In genomic region chr13:51220706-51221105, GRCh38 we compare ENCODE assay signal across 23 cellular contexts. TPM values are rescaled to one million over a fixed set of nuclear protein-coding genes. Genes with fewer than 3 reads are reported as not detected.
"Had no signal": no experiment of that assay in that cellular context is flagged by ENCODE, and none has a peak within 500 bp of the region (broad histone marks: within the 10 kb centered on the region; RNA-seq: fewer than 3 reads in every experiment).

No MANE protein-coding gene starts in this region.

- H3K9me3 ChIP-seq: colonic mucosa, left ventricle myocardium inferior, mucosa of descending colon, right atrium auricular region, transverse colon, uterus had no signal

- H3K9me3 Mint-ChIP-seq: activated CD4-positive, alpha-beta memory T cell treated with anti-CD3 and anti-CD28 coated beads, Interleukin-2, amount 10 ng/mL, durations not matched to agents 7 days and 5 days; activated CD4-positive, alpha-beta T cell treated with anti-CD3 and anti-CD28 coated beads, Interleukin-2, amount 10 ng/mL, durations not matched to agents 7 days and 5 days; activated naive CD8-positive, alpha-beta T cell treated with anti-CD3 and anti-CD28 coated beads, Interleukin-2, amount 50 U/mL, for 24 hours had no signal

- H3K27ac Mint-ChIP-seq: activated CD4-positive, alpha-beta memory T cell treated with anti-CD3 and anti-CD28 coated beads, Interleukin-2, amount 10 ng/mL, durations not matched to agents 7 days and 5 days; activated CD4-positive, alpha-beta T cell treated with anti-CD3 and anti-CD28 coated beads, Interleukin-2, amount 10 ng/mL, durations not matched to agents 7 days and 5 days; activated CD8-positive, alpha-beta memory T cell treated with anti-CD3 and anti-CD28 coated beads, Interleukin-2, amount 10 ng/mL, durations not matched to agents 7 days and 5 days; activated naive CD8-positive, alpha-beta T cell treated with anti-CD3 and anti-CD28 coated beads, Interleukin-2, amount 50 U/mL, for 24 hours; T-helper 17 cell had no signal

- H3K27ac ChIP-seq: colonic mucosa, left ventricle myocardium inferior, right atrium auricular region, transverse colon, uterus had no signal

- H3K36me3 Mint-ChIP-seq: activated CD8-positive, alpha-beta memory T cell treated with anti-CD3 and anti-CD28 coated beads, Interleukin-2, amount 10 ng/mL, durations not matched to agents 7 days and 5 days had no signal

- H3K27me3 ChIP-seq: right atrium auricular region, uterus had no signal

- H3K36me3 ChIP-seq: colonic mucosa, left ventricle myocardium inferior, right atrium auricular region, transverse colon, uterus had no signal

- H3K4me1 ChIP-seq: uterus had no signal

- ATAC-seq: activated CD8-positive, alpha-beta memory T cell treated with anti-CD3 and anti-CD28 coated beads, Interleukin-2, amount 10 ng/mL, durations not matched to agents 7 days and 5 days; activated naive CD8-positive, alpha-beta T cell treated with anti-CD3 and anti-CD28 coated beads, Interleukin-2, amount 50 U/mL, for 24 hours; mucosa of descending colon; T-helper 17 cell had no signal

- DNase-seq: activated CD4-positive, alpha-beta memory T cell treated with anti-CD3 and anti-CD28 coated beads, Interleukin-2, amount 10 ng/mL, durations not matched to agents 7 days and 5 days; activated CD4-positive, alpha-beta T cell treated with anti-CD3 and anti-CD28 coated beads for 1 hour; activated CD4-positive, alpha-beta T cell treated with anti-CD3 and anti-CD28 coated beads, Interleukin-2, amount 10 ng/mL, durations not matched to agents 7 days and 5 days; activated CD8-positive, alpha-beta memory T cell treated with anti-CD3 and anti-CD28 coated beads, Interleukin-2, amount 10 ng/mL, durations not matched to agents 7 days and 5 days; activated gamma-delta T cell; activated naive CD4-positive, alpha-beta T cell treated with anti-CD3 and anti-CD28 coated beads, Interleukin-2, amount 50 U/mL, for 16 hours; activated naive CD8-positive, alpha-beta T cell treated with anti-CD3 and anti-CD28 coated beads, Interleukin-2, amount 50 U/mL, for 24 hours; amygdala; cerebellar nuclear complex; colonic mucosa; effector CD8-positive, alpha-beta T cell; left ventricle myocardium inferior; mucosa of descending colon; stimulated activated CD4-positive, alpha-beta T cell treated with anti-CD3 and anti-CD28 coated beads, Interleukin-1b, Interleukin-23, amount 100 ng/mL, for 48 hours; stimulated activated naive CD4-positive, alpha-beta T cell; T-helper 17 cell; T1000; transverse colon; uterus had no signal

- H3K4me3 ChIP-seq: colonic mucosa, lung, mucosa of descending colon, right atrium auricular region, uterus had no signal

RNA-seq across cellular contexts. Expression of gene FAM124A, which starts 1.5 kb away (rescaled TPM):
- total RNA-seq: activated CD4-positive, alpha-beta T cell treated with anti-CD3 and anti-CD28 coated beads, Interleukin-2, amount 10 ng/mL, durations not matched to agents 7 days and 5 days; bronchial epithelial cell; smooth muscle cell had no signal
